8 cellular contexts compared by ENCODE assay signal in genomic region chr3:185825379-185825638, GRCh38. TPM values are rescaled to one million over a fixed set of nuclear protein-coding genes. Genes with fewer than 3 reads are reported as not detected.
DNase-seq lines count a peak whose midpoint lies in the region; ATAC-seq and TF ChIP-seq lines count a peak whose summit lies in the region.

No MANE protein-coding gene starts in this region.

- peaks cover 26% of the 10 kb centered on the region for H3K4me1 ChIP-seq in Panc1 (ENCODE audit: control insufficient read depth, insufficient read depth, low read length)

- peak; percentile 24 for ATAC-seq in GM21367 (IDR thresholded peaks at IDR 0.05; ENCODE audit: unreplicated experiment)
- no peak for ATAC-seq in Panc1
- ATAC-seq in HG02571 (IDR thresholded peaks at IDR 0.05; ENCODE audit: unreplicated experiment), result no peak
- ATAC-seq in HG03520 (IDR thresholded peaks at IDR 0.05; ENCODE audit: unreplicated experiment), result no peak

- POLR2A ChIA-PET in Panc1 (lab: Charles Lee), result no interaction called here

- in situ Hi-C loops in Panc1 (cut with HindIII; ENCODE audit: low pct_unique_long_range_greater_than_20kb, low sequenced_read_pairs), result no loop called here

- peaks cover 8% of the 10 kb centered on the region for H3K36me3 ChIP-seq in Panc1 (ENCODE audit: control insufficient read depth, insufficient read depth, low read length)

- H3K9me3 ChIP-seq in Panc1 (ENCODE audit: control insufficient read depth, insufficient read depth, low read depth, low read length), result peaks cover 13% of the 10 kb centered on the region; the same call in 1 of the 2 replicates

- CTCF ChIA-PET in Panc1 (lab: Charles Lee), result no interaction called here

- no peaks in the 10 kb centered on the region for H3K27me3 ChIP-seq in Panc1 (ENCODE audit: control insufficient read depth, insufficient read depth, low read length)

- no peak for DNase-seq in Panc1 (ENCODE audit: low read depth, low spot score)
- no peak for DNase-seq in fibroblast of the aortic adventitia (ENCODE audit: low read depth)
- DNase-seq in hepatic stellate cell (ENCODE audit: low spot score), result no peak
- no peak for DNase-seq in NAMALWA (ENCODE audit: low spot score)

- TF ChIP-seq CTCF in Panc1 (IDR thresholded peaks at IDR 0.05) (peak; percentile 2; the same call in 1 of the 2 replicates), fibroblast of the aortic adventitia (IDR thresholded peaks at IDR 0.05; ENCODE audit: insufficient read depth, low read length) (no peak)

- peak overlapping the region; percentile 69 to 89 for H3K4me3 ChIP-seq in Panc1 (ENCODE audit: low read depth in 2 of 2, low read length in 2 of 2)
- peak overlapping the region; percentile 96 for H3K4me3 ChIP-seq in fibroblast of the aortic adventitia (ENCODE audit: low read depth, low read length)
- peak overlapping the region; percentile 55 to 74 (median 65) for H3K4me3 ChIP-seq in skin epidermis

- no TSS peak for BruUV-seq in Panc1 (replicated peaks; lab: Mats Ljungman, UMichigan)

- intact Hi-C loops in Panc1 (cut with micrococcal nuclease; ENCODE audit: unreplicated experiment), result loop anchor here (10.0 kb wide), 1 partner anchor 161 kb away; no protein-coding TSS in a partner anchor

- H3K27ac ChIP-seq in Panc1 (ENCODE audit: low read length) (peak overlapping the region; percentile 72; the same call in 1 of the 2 replicates), skin epidermis (peak overlapping the region in 19 of 21 experiments; percentile 33 to 90 (median 76))

RNA-seq across cellular contexts. Expression of gene IGF2BP2, which starts 0.5 kb away (rescaled TPM):
- 97.8 TPM for total RNA-seq in Panc1 (2021; ENCODE audit: unreplicated experiment)
- 55.9 TPM for polyA plus RNA-seq in Panc1 (2012; ENCODE audit: insufficient read length)
- total RNA-seq in fibroblast of the aortic adventitia (ENCODE audit: low replicate concordance), result 40.1 and 99.3 TPM in 2 replicates
